27 cellular contexts compared by ENCODE assay signal in the genomic region with DNA sequence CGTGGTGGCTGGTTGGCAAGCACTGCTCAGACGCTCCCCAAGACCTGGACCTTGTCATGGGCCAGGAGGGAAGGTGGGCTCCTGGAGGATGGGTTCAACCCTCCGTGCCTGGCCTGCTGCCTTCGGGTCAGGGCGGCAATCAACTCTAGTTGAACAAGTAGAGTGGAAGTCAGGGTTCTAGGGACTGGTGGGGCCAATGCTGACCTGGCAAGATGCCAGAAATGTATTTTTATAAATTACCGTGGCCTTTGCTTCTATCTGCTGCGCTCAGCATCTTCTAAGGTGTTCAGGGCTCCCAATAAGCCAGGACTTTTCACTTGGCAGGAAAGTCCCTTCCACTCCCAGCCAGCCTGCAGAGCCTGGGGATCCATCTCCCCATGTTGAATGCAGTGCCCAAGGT.
DNase-seq lines count a peak whose midpoint lies in the region; ATAC-seq, FAIRE-seq and TF ChIP-seq lines count a peak whose summit lies in the region.
"Had no signal": no experiment of that assay in that cellular context is flagged by ENCODE, and none has a peak within 500 bp of the region (broad histone marks: within the 10 kb centered on the region; RNA-seq: fewer than 3 reads in every experiment).

No MANE protein-coding gene starts in this region.

- H3K4me1 ChIP-seq in HepG2 (ENCODE audit: insufficient read depth, low read length), result no peaks in the 10 kb centered on the region
- no peaks in the 10 kb centered on the region for H3K4me1 ChIP-seq in right lobe of liver
- H3K4me1 ChIP-seq in esophagus muscularis mucosa, result no peaks in the 10 kb centered on the region
- H3K4me1 ChIP-seq in lung (ENCODE audit: control insufficient read depth in 2 of 2, insufficient read depth in 2 of 2, low read length in 2 of 2), result no peaks in the 10 kb centered on the region
- H3K4me1 ChIP-seq: BE2C had no signal

- CTCF ChIA-PET in HepG2 (lab: Yijun Ruan, JAX; ENCODE audit: low intra/inter-chr PET ratio, low total read pairs), result no interaction called here

- H3K36me3 ChIP-seq in HepG2 (replicated peaks in 1 of 2; ENCODE audit: control insufficient read depth in 1 of 2, insufficient read depth in 2 of 2, low read length in 2 of 2) (no peaks in the 10 kb centered on the region), right lobe of liver (no peaks in the 10 kb centered on the region), esophagus muscularis mucosa (no peaks in the 10 kb centered on the region), lung (ENCODE audit: control insufficient read depth in 2 of 2, insufficient read depth in 2 of 2, low read length in 2 of 2) (no peaks in the 10 kb centered on the region)
- H3K36me3 ChIP-seq: BE2C, BLaER1 had no signal

- no peak for TF ChIP-seq CTCF in HepG2 (CRISPR knock-in tag; IDR thresholded peaks at IDR 0.05)
- no peak for TF ChIP-seq CTCF in right lobe of liver (IDR thresholded peaks at IDR 0.05)
- no peak for TF ChIP-seq CTCF in esophagus muscularis mucosa (IDR thresholded peaks at IDR 0.05)
- no peak for TF ChIP-seq CTCF in lung (IDR thresholded peaks at IDR 0.05; ENCODE audit: control extremely low read depth, extremely low read depth)

- ATAC-seq in HepG2, result no peak
- ATAC-seq in right lobe of liver, result no peak
- no peak for ATAC-seq in lung (ENCODE audit: insufficient read depth, low FRiP score)
- ATAC-seq: GM12878 had no signal

- H3K79me2 ChIP-seq in HepG2 (ENCODE audit: insufficient read depth, low read length), result no peaks in the 10 kb centered on the region

- no peak for TF ChIP-seq RAD21 in HepG2 (CRISPR knock-in tag; IDR thresholded peaks at IDR 0.05)

- WGBS in HepG2 (ENCODE audit: low lambda C conversion rate), result 2% methylated on average over 7 of the region's 7 CpGs
- 70% methylated on average over 5 of the region's 7 CpGs for WGBS in right lobe of liver (ENCODE audit: insufficient coverage, low coverage, low lambda C conversion rate, missing lambda C conversion rate)
- 75% methylated on average over 7 of the region's 7 CpGs for WGBS in esophagus muscularis mucosa
- WGBS in lung, 2 donors, result 85 to 94% methylated on average over 7 of the region's 7 CpGs

- H3K4me2 ChIP-seq in HepG2 (ENCODE audit: low read depth, low read length), result no peak overlapping the region
- H3K4me2 ChIP-seq: BLaER1 had no signal

- H3K27ac ChIP-seq in HepG2 (ENCODE audit: extremely low read length, insufficient read depth, low read length) (no peak overlapping the region), right lobe of liver (no peak overlapping the region), esophagus muscularis mucosa (replicated peaks in 1 of 4) (no peak overlapping the region), lung (ENCODE audit: low read depth in 1 of 2, low read length in 1 of 2) (no peak overlapping the region)
- H3K27ac ChIP-seq: 22Rv1, BLaER1 had no signal

- no peaks in the 10 kb centered on the region for H4K20me1 ChIP-seq in HepG2 (ENCODE audit: insufficient read depth, low read length)
- H4K20me1 ChIP-seq: BLaER1 had no signal

- POLR2A ChIA-PET in HepG2 (lab: Yijun Ruan, JAX), result no interaction called here

- no TSS peak for BruUV-seq in HepG2 (replicated peaks; lab: Mats Ljungman, UMichigan)

- H3K4me3 ChIP-seq in HepG2 (replicated peaks in 1 of 3; ENCODE audit: insufficient read depth in 1 of 3, low read depth in 2 of 3, low read length in 3 of 3) (no peak overlapping the region), right lobe of liver (no peak overlapping the region), esophagus muscularis mucosa (no peak overlapping the region), lung (no peak overlapping the region)
- H3K4me3 ChIP-seq: BLaER1, GM12878 had no signal

- DNase-seq in HepG2 (ENCODE audit: low spot score) (no peak), right lobe of liver (no peak), esophagus muscularis mucosa (ENCODE audit: extremely low spot score) (peak; percentile 55), lung (ENCODE audit: low spot score) (peak; percentile 13), 8988T (no peak), SHP77 (lab: John Stamatoyannopoulos, UW) (no peak)
- DNase-seq: ACHN; BE2C; C1 segment of cervical spinal cord; CD4-positive, alpha-beta memory T cell; CD4-positive, CD25-positive, alpha-beta regulatory T cell; CD8-positive, alpha-beta memory T cell; COR-L47; DMS 273 treated with DMSO at 0.1 percent for 48 hours; DMS153; DMS53; DMS79; DND-41; EL; GDM1 had no signal

- TF ChIP-seq POLR2A in HepG2 (IDR thresholded peaks at IDR 0.05; ENCODE audit: insufficient read depth in 1 of 2, low read depth in 2 of 2, low read length in 2 of 2) (no peak), right lobe of liver (IDR thresholded peaks at IDR 0.05) (no peak), esophagus muscularis mucosa (IDR thresholded peaks at IDR 0.05; ENCODE audit: low read depth) (no peak)

- no peak for TF ChIP-seq EP300 in HepG2 (IDR thresholded peaks at IDR 0.05; ENCODE audit: low read depth in 2 of 2, low read length in 2 of 2)
- TF ChIP-seq EP300 in HepG2 (CRISPR knock-in tag; IDR thresholded peaks at IDR 0.05; ENCODE audit: borderline replicate concordance), result no peak
- no peak for TF ChIP-seq EP300 in esophagus muscularis mucosa (IDR thresholded peaks at IDR 0.05)

- intact Hi-C loops in HepG2 (cut with micrococcal nuclease; ENCODE audit: unreplicated experiment) (no loop called here), right lobe of liver (cut with DNase I) (no loop called here), esophagus muscularis mucosa (cut with DNase I) (no loop called here)

- H3K9me3 ChIP-seq in HepG2 (ENCODE audit: low read length) (no peaks in the 10 kb centered on the region), right lobe of liver (no peaks in the 10 kb centered on the region), esophagus muscularis mucosa (no peaks in the 10 kb centered on the region), lung (ENCODE audit: control insufficient read depth in 2 of 2, insufficient read depth in 1 of 2, low read length in 1 of 2) (peaks cover 0 to 3% of the 10 kb centered on the region in 2 donors)
- H3K9me3 ChIP-seq: BE2C, BLaER1 had no signal

- H2AFZ ChIP-seq in HepG2 (ENCODE audit: low read length), result no peak overlapping the region

- no peak overlapping the region for H3K9ac ChIP-seq in HepG2 (ENCODE audit: insufficient read depth, low read depth, low read length)
- H3K9ac ChIP-seq: BLaER1 had no signal

- FAIRE-seq in HepG2 (lab: Jason Lieb, UNC), result no peak
- FAIRE-seq: A204.1, GM12878, GM12892, GM18507, GM19239 had no signal

- in situ Hi-C loops in HepG2 (cut with HindIII; ENCODE audit: extremely low pct_ligation_motif_present, low pct_unique_long_range_greater_than_20kb), result no loop called here

- H3K27me3 ChIP-seq in HepG2 (ENCODE audit: control insufficient read depth in 1 of 2, insufficient read depth in 2 of 2, low read length in 2 of 2) (peaks cover 1 to 30% of the 10 kb centered on the region in 2 experiments; a peak in 4 of 5 replicates), right lobe of liver (no peaks in the 10 kb centered on the region), esophagus muscularis mucosa (peaks cover 0 to 23% (median 0%) of the 10 kb centered on the region in 4 donors), lung (ENCODE audit: control insufficient read depth, insufficient read depth) (no peaks in the 10 kb centered on the region)
- H3K27me3 ChIP-seq: BE2C had no signal

TF ChIP-seq in HepG2, 621 proteins besides CTCF, POLR2A, EP300 and RAD21 (continues in another document):
- TF ChIP-seq, protein P1, sequence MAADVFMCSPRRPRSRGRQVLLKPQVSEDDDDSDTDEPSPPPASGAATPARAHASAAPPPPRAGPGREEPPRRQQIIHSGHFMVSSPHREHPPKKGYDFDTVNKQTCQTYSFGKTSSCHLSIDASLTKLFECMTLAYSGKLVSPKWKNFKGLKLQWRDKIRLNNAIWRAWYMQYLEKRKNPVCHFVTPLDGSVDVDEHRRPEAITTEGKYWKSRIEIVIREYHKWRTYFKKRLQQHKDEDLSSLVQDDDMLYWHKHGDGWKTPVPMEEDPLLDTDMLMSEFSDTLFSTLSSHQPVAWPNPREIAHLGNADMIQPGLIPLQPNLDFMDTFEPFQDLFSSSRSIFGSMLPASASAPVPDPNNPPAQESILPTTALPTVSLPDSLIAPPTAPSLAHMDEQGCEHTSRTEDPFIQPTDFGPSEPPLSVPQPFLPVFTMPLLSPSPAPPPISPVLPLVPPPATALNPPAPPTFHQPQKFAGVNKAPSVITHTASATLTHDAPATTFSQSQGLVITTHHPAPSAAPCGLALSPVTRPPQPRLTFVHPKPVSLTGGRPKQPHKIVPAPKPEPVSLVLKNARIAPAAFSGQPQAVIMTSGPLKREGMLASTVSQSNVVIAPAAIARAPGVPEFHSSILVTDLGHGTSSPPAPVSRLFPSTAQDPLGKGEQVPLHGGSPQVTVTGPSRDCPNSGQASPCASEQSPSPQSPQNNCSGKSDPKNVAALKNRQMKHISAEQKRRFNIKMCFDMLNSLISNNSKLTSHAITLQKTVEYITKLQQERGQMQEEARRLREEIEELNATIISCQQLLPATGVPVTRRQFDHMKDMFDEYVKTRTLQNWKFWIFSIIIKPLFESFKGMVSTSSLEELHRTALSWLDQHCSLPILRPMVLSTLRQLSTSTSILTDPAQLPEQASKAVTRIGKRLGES (CRISPR knock-in tag; IDR thresholded peaks at IDR 0.05; ENCODE audit: borderline replicate concordance), result no peak
- TF ChIP-seq MAFK (conservative IDR thresholded peaks at IDR 0.05 in 1 of 2, IDR thresholded peaks at IDR 0.05 in 1 of 2; ENCODE audit: low read length in 2 of 2) (0 out of 4 replicates have a peak, but pooled peaks have one; percentile 7 to 24), ZBTB4 (CRISPR knock-in tag; IDR thresholded peaks at IDR 0.05; ENCODE audit: borderline replicate concordance) (no peak)

Comparison
In these comparisons a context has a peak if more than half of its experiments do, and no peak if none do; other contexts are left out.
1. DNase-seq: peak in esophagus muscularis mucosa (single experiment) and lung (single experiment); none in HepG2 (single experiment), right lobe of liver (0 of 3), 8988T (single experiment) and SHP77 (0 of 2).